18 cellular contexts compared by ENCODE assay signal in genomic region chr1:115564201-115564600, GRCh38.
A peak's percentile ranks its signal among the peaks of the same experiment; 100 is the strongest.
DNase-seq lines count a peak whose midpoint lies in the region; ATAC-seq and TF ChIP-seq lines count a peak whose summit lies in the region.
"Had no signal": no experiment of that assay in that cellular context is flagged by ENCODE, and none has a peak within 500 bp of the region (broad histone marks: within the 10 kb centered on the region; RNA-seq: fewer than 3 reads in every experiment).

No MANE protein-coding gene starts in this region.

- H4K5ac ChIP-seq in IMR-90 (ENCODE audit: low read depth, low read length): no peak overlapping the region

- H3K4ac ChIP-seq in IMR-90 (ENCODE audit: low read depth, low read length): no peak overlapping the region
- H3K4ac ChIP-seq in mesenchymal stem cell (ENCODE audit: low read depth in 1 of 2, low read length in 2 of 2): no peak overlapping the region

- TF ChIP-seq CTCF in IMR-90 (conservative IDR thresholded peaks at IDR 0.05; ENCODE audit: low read depth, low read length) (no peak), suprapubic skin (IDR thresholded peaks at IDR 0.05) (no peak), esophagus squamous epithelium (IDR thresholded peaks at IDR 0.05) (no peak)

- H3K27me3 ChIP-seq in IMR-90 (ENCODE audit: control insufficient read depth, insufficient read depth, low read length) (peaks cover 17% of the 10 kb centered on the region), mesenchymal stem cell (ENCODE audit: control insufficient read depth in 1 of 2, insufficient read depth in 1 of 2, low read length in 2 of 2) (peaks cover 0 to 7% of the 10 kb centered on the region in 2 experiments), suprapubic skin (peaks cover 18% of the 10 kb centered on the region), esophagus squamous epithelium (peaks cover 0 to 45% (median 0%) of the 10 kb centered on the region in 4 donors)
- H3K27me3 ChIP-seq: BLaER1 treated with 17β-estradiol and CSF1 and Interleukin-3, amounts not matched to agents 10 nM and 100 nM had no signal

- POLR2A ChIA-PET in IMR-90 (lab: Charles Lee; ENCODE audit: unreplicated experiment): no interaction called here

- H3K9me3 ChIP-seq in IMR-90 (ENCODE audit: control insufficient read depth, insufficient read depth, low read length) (peaks cover 5% of the 10 kb centered on the region; the same call in 1 of the 2 replicates), mesenchymal stem cell (ENCODE audit: control insufficient read depth, low read length) (peaks cover 21% of the 10 kb centered on the region), suprapubic skin (peaks cover 7% of the 10 kb centered on the region), esophagus squamous epithelium (peaks cover 0 to 10% (median 7%) of the 10 kb centered on the region in 3 donors)

- CTCF ChIA-PET in IMR-90 (lab: Yijun Ruan, JAX): no interaction called here

- H3K23ac ChIP-seq in IMR-90 (ENCODE audit: low read depth, low read length) (no peak overlapping the region), mesenchymal stem cell (ENCODE audit: low read length in 2 of 2) (no peak overlapping the region)

- no CpG with 5 or more reads among the region's 25 CpGs for WGBS in IMR-90 (ENCODE audit: extremely low coverage in 2 of 2, insufficient read length in 1 of 2), 2 experiments
- 17% methylated on average over 8 of the region's 25 CpGs for WGBS in mesenchymal stem cell
- WGBS in suprapubic skin: 25% methylated on average over 25 of the region's 25 CpGs
- WGBS in esophagus squamous epithelium, 2 donors: 12 to 24% methylated on average over 24 to 25 of the region's 25 CpGs

- DNase-seq in IMR-90: no peak
- peak; percentile 52 for DNase-seq in ecto neural progenitor cell (ENCODE audit: low spot score)
- DNase-seq in mesenchymal stem cell: no peak
- no peak for DNase-seq in suprapubic skin (ENCODE audit: low spot score in 2 of 2)
- DNase-seq in T-helper 9 cell: no peak
- DNase-seq in NCI-H146 (lab: John Stamatoyannopoulos, UW): no peak
- no peak for DNase-seq in esophagus squamous epithelium (lab: John Stamatoyannopoulos, UW)
- DNase-seq: activated gamma-delta T cell treated with Interleukin-2 at 50 U/mL for 16 hours; effector CD4-positive, alpha-beta T cell; foreskin melanocyte; islet precursor cell; midbrain; NCI-H1694 treated with DMSO at 0.1 percent for 48 hours; NCI-H510A treated with DMSO at 0.1 percent for 48 hours had no signal

- H3K27ac ChIP-seq in IMR-90 (ENCODE audit: insufficient read depth, low read length) (no peak overlapping the region), mesenchymal stem cell (ENCODE audit: low read length, poor library complexity, severe bottlenecking) (no peak overlapping the region), suprapubic skin (no peak overlapping the region), esophagus squamous epithelium (no peak overlapping the region)
- H3K27ac ChIP-seq: BLaER1 treated with 17β-estradiol and CSF1 and Interleukin-3, amounts not matched to agents 10 nM and 100 nM; breast epithelium had no signal

- H4K20me1 ChIP-seq in IMR-90 (ENCODE audit: insufficient read depth, low read length): no peaks in the 10 kb centered on the region
- H4K20me1 ChIP-seq: BLaER1 treated with 17β-estradiol and CSF1 and Interleukin-3, amounts not matched to agents 10 nM and 100 nM had no signal

- H3K36me3 ChIP-seq in IMR-90 (ENCODE audit: control insufficient read depth, insufficient read depth, low read length) (no peaks in the 10 kb centered on the region), mesenchymal stem cell (ENCODE audit: control insufficient read depth in 1 of 2, insufficient read depth in 2 of 2, low read depth in 1 of 2, low read length in 2 of 2) (no peaks in the 10 kb centered on the region), suprapubic skin (no peaks in the 10 kb centered on the region), esophagus squamous epithelium (no peaks in the 10 kb centered on the region)
- H3K36me3 ChIP-seq: BLaER1 treated with 17β-estradiol and CSF1 and Interleukin-3, amounts not matched to agents 10 nM and 100 nM; breast epithelium had no signal

- H2BK5ac ChIP-seq in IMR-90 (ENCODE audit: low read depth, low read length, poor library complexity, severe bottlenecking): no peak overlapping the region
- H2BK5ac ChIP-seq in mesenchymal stem cell (ENCODE audit: low read depth, low read length, poor library complexity, severe bottlenecking): no peak overlapping the region

- TF ChIP-seq POLR2A in IMR-90 (IDR thresholded peaks at IDR 0.05; ENCODE audit: low read depth, low read length) (no peak), suprapubic skin (IDR thresholded peaks at IDR 0.05) (no peak), esophagus squamous epithelium (IDR thresholded peaks at IDR 0.05) (no peak)

- no peaks in the 10 kb centered on the region for H3K9me1 ChIP-seq in IMR-90 (ENCODE audit: insufficient read depth, low read length)

- H3K18ac ChIP-seq in IMR-90 (ENCODE audit: low read depth, low read length) (no peak overlapping the region), mesenchymal stem cell (ENCODE audit: low read depth in 1 of 2, low read length in 2 of 2) (no peak overlapping the region)

- H2BK120ac ChIP-seq in IMR-90 (ENCODE audit: low read depth, low read length): no peak overlapping the region
- no peak overlapping the region for H2BK120ac ChIP-seq in mesenchymal stem cell (ENCODE audit: low read depth, low read length)

- H3K4me1 ChIP-seq in IMR-90 (ENCODE audit: control insufficient read depth, insufficient read depth, low read length) (no peaks in the 10 kb centered on the region), mesenchymal stem cell (ENCODE audit: control insufficient read depth, insufficient read depth, low read depth, low read length) (no peaks in the 10 kb centered on the region), suprapubic skin (no peaks in the 10 kb centered on the region), esophagus squamous epithelium (no peaks in the 10 kb centered on the region)
- H3K4me1 ChIP-seq: BLaER1 treated with 17β-estradiol and CSF1 and Interleukin-3, amounts not matched to agents 10 nM and 100 nM; breast epithelium had no signal

- H2BK20ac ChIP-seq in IMR-90 (ENCODE audit: low read depth, low read length): no peak overlapping the region

- H2BK15ac ChIP-seq in IMR-90 (ENCODE audit: low read depth, low read length): no peak overlapping the region
- H2BK15ac ChIP-seq in mesenchymal stem cell (ENCODE audit: low read depth, poor library complexity, severe bottlenecking): no peak overlapping the region

- intact Hi-C loops in IMR-90 (cut with micrococcal nuclease) (no loop called here), esophagus squamous epithelium (cut with DNase I) (no loop called here)

- H2AFZ ChIP-seq in IMR-90 (replicated peaks; ENCODE audit: low read length, poor library complexity) (peak overlapping the region; percentile 40), mesenchymal stem cell (ENCODE audit: low read depth, low read length) (no peak overlapping the region)

- H3K9ac ChIP-seq in IMR-90 (ENCODE audit: low read depth, low read length) (no peak overlapping the region), mesenchymal stem cell (ENCODE audit: low read length) (peak overlapping the region; percentile 29)
- H3K9ac ChIP-seq: BLaER1 treated with 17β-estradiol and CSF1 and Interleukin-3, amounts not matched to agents 10 nM and 100 nM had no signal

- H4K91ac ChIP-seq in IMR-90 (ENCODE audit: insufficient read depth, low read depth, low read length): no peak overlapping the region
- no peak overlapping the region for H4K91ac ChIP-seq in mesenchymal stem cell (ENCODE audit: low read length)

- H3K56ac ChIP-seq in IMR-90 (ENCODE audit: extremely low read depth, insufficient read depth, low read length): no peak overlapping the region

- no peak overlapping the region for H2AK9ac ChIP-seq in IMR-90 (replicated peaks; ENCODE audit: low read depth, low read length, poor library complexity)

- no peak overlapping the region for H2BK12ac ChIP-seq in mesenchymal stem cell (ENCODE audit: low read length in 2 of 2)

- H3K4me2 ChIP-seq in IMR-90 (ENCODE audit: low read depth, low read length): no peak overlapping the region
- peak overlapping the region; percentile 61 for H3K4me2 ChIP-seq in mesenchymal stem cell (ENCODE audit: low read length, poor library complexity, severe bottlenecking)
- H3K4me2 ChIP-seq: BLaER1 treated with 17β-estradiol and CSF1 and Interleukin-3, amounts not matched to agents 10 nM and 100 nM had no signal

- H3K14ac ChIP-seq in IMR-90 (replicated peaks; ENCODE audit: low read depth, low read length): no peak overlapping the region
- H3K14ac ChIP-seq in mesenchymal stem cell (ENCODE audit: low read length in 2 of 2): no peak overlapping the region

- no peak overlapping the region for H3K4me3 ChIP-seq in IMR-90 (ENCODE audit: insufficient read depth, low read depth, low read length)
- peak overlapping the region; percentile 47 to 54 for H3K4me3 ChIP-seq in mesenchymal stem cell (ENCODE audit: insufficient read depth in 1 of 2, low read depth in 1 of 2, low read length in 2 of 2)
- peak overlapping the region; percentile 30 for H3K4me3 ChIP-seq in suprapubic skin
- H3K4me3 ChIP-seq in esophagus squamous epithelium: no peak overlapping the region
- H3K4me3 ChIP-seq: BLaER1 treated with 17β-estradiol and CSF1 and Interleukin-3, amounts not matched to agents 10 nM and 100 nM; breast epithelium had no signal

- H2AK5ac ChIP-seq in IMR-90 (ENCODE audit: low read depth, low read length) (no peak overlapping the region), mesenchymal stem cell (ENCODE audit: low read length, severe bottlenecking) (no peak overlapping the region)

- dilution Hi-C loops in IMR-90 (cut with HindIII; ENCODE audit: low sequenced_read_pairs, unreplicated experiment): no loop called here

- H4K8ac ChIP-seq in IMR-90 (ENCODE audit: low read depth in 2 of 2, low read length in 2 of 2) (no peak overlapping the region), mesenchymal stem cell (ENCODE audit: low read length) (no peak overlapping the region)

- ATAC-seq in IMR-90 (ENCODE audit: low read depth) (peak; percentile 29; the same call in 1 of the 2 replicates), HG02763 (IDR thresholded peaks at IDR 0.05; ENCODE audit: unreplicated experiment) (no peak)
- ATAC-seq: HCT116 had no signal

- TF ChIP-seq RAD21 in IMR-90 (IDR thresholded peaks at IDR 0.05; ENCODE audit: low read length): no peak

- in situ Hi-C loops in IMR-90 (cut with MboI; ENCODE audit: low sequenced_read_pairs): no loop called here

- no peak for TF ChIP-seq EP300 in suprapubic skin (IDR thresholded peaks at IDR 0.05)

- no TSS peak for BruUV-seq in IMR-90 (replicated peaks; lab: Mats Ljungman, UMichigan)

- H3K79me1 ChIP-seq in IMR-90 (ENCODE audit: low read depth in 1 of 2, low read length in 2 of 2) (no peaks in the 10 kb centered on the region), mesenchymal stem cell (replicated peaks; ENCODE audit: low read length, poor library complexity, severe bottlenecking) (no peaks in the 10 kb centered on the region)

Comparison
In these comparisons a context has a peak if more than half of its experiments do, and no peak if none do; other contexts are left out.
1. H3K4me3 ChIP-seq: peak in mesenchymal stem cell (2 of 2) and suprapubic skin (single experiment); none in IMR-90 (single experiment) and esophagus squamous epithelium (0 of 4).